In the genomic region with DNA sequence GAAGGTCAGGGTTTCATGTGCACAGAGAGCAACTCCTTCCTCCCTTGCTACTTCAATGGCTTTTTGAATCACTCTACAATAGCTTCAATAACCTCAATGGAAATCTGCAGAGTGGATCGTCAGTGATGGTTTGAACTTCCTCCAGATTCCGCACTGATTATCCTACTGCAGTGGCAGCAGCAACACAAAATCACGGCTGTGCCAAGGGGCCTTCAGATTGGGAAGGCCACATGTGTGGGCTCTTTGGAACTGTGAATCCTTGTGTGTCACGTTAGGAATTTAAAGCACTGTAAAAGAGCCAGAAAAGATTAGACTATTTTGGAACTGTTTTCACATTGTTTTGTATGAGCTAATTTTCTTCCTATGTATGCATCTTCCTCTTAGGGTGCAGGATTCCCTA, we compare ENCODE assay signal across 18 cellular contexts.
DNase-seq lines count a peak whose midpoint lies in the region; ATAC-seq, FAIRE-seq and TF ChIP-seq lines count a peak whose summit lies in the region.
"Had no signal": no experiment of that assay in that cellular context is flagged by ENCODE, and none has a peak within 500 bp of the region (broad histone marks: within the 10 kb centered on the region; RNA-seq: fewer than 3 reads in every experiment).

No MANE protein-coding gene starts in this region.

- DNase-seq in HepG2 (ENCODE audit: low spot score) (no peak), right lobe of liver (no peak), fibroblast of the aortic adventitia (ENCODE audit: low read depth) (peak; percentile 32)
- no peak for DNase-seq in activated effector memory CD4-positive, alpha-beta T cell treated with Interleukin-2 at 50 U/mL for 16 hours
- DNase-seq: ACHN; Calu3; CD4-positive, CD25-positive, alpha-beta regulatory T cell; DMS 273 treated with DMSO at 0.1 percent for 48 hours had no signal

- H4K20me1 ChIP-seq in HepG2 (ENCODE audit: insufficient read depth, low read length): no peaks in the 10 kb centered on the region
- H4K20me1 ChIP-seq: BLaER1 treated with 17β-estradiol and CSF1 and Interleukin-3, amounts not matched to agents 10 nM and 100 nM had no signal

- no peaks in the 10 kb centered on the region for H3K9me3 ChIP-seq in HepG2 (ENCODE audit: low read length)
- H3K9me3 ChIP-seq in right lobe of liver: no peaks in the 10 kb centered on the region
- H3K9me3 ChIP-seq in parathyroid adenoma (ENCODE audit: control insufficient read depth, low read length): no peaks in the 10 kb centered on the region
- H3K9me3 ChIP-seq: HAP-1 had no signal

- TF ChIP-seq CTCF in HepG2 (CRISPR knock-in tag; IDR thresholded peaks at IDR 0.05) (no peak), right lobe of liver (IDR thresholded peaks at IDR 0.05) (no peak), fibroblast of the aortic adventitia (IDR thresholded peaks at IDR 0.05; ENCODE audit: insufficient read depth, low read length) (no peak), parathyroid adenoma (IDR thresholded peaks at IDR 0.05) (no peak)

- TF ChIP-seq POLR2A in HepG2 (IDR thresholded peaks at IDR 0.05; ENCODE audit: insufficient read depth in 1 of 2, low read depth in 2 of 2, low read length in 2 of 2): no peak
- no peak for TF ChIP-seq POLR2A in right lobe of liver (IDR thresholded peaks at IDR 0.05)

- in situ Hi-C loops in HepG2 (cut with HindIII; ENCODE audit: extremely low pct_ligation_motif_present, low pct_unique_long_range_greater_than_20kb): loop anchor here (5.0 kb wide), 1 partner anchor 52 kb away; no protein-coding TSS in a partner anchor

- H3K36me3 ChIP-seq in HepG2 (replicated peaks in 1 of 2; ENCODE audit: control insufficient read depth in 1 of 2, insufficient read depth in 2 of 2, low read length in 2 of 2) (no peaks in the 10 kb centered on the region), right lobe of liver (no peaks in the 10 kb centered on the region), parathyroid adenoma (ENCODE audit: control insufficient read depth, insufficient read depth, low read length) (no peaks in the 10 kb centered on the region)
- H3K36me3 ChIP-seq: BLaER1 treated with 17β-estradiol and CSF1 and Interleukin-3, amounts not matched to agents 10 nM and 100 nM; HAP-1 had no signal

- intact Hi-C loops in HepG2 (cut with micrococcal nuclease; ENCODE audit: unreplicated experiment) (no loop called here), right lobe of liver (cut with DNase I) (no loop called here)

- H3K4me1 ChIP-seq in HepG2 (ENCODE audit: insufficient read depth, low read length): peaks cover 13% of the 10 kb centered on the region
- no peaks in the 10 kb centered on the region for H3K4me1 ChIP-seq in right lobe of liver
- H3K4me1 ChIP-seq in parathyroid adenoma: peaks cover 33% of the 10 kb centered on the region
- H3K4me1 ChIP-seq: HAP-1 had no signal

- H3K27me3 ChIP-seq in HepG2 (ENCODE audit: control insufficient read depth in 1 of 2, insufficient read depth in 2 of 2, low read length in 2 of 2) (no peaks in the 10 kb centered on the region), right lobe of liver (peaks cover 0 to 15% of the 10 kb centered on the region in 2 donors), parathyroid adenoma (ENCODE audit: control insufficient read depth, insufficient read depth, low read length) (no peaks in the 10 kb centered on the region)
- H3K27me3 ChIP-seq: BLaER1 treated with 17β-estradiol and CSF1 and Interleukin-3, amounts not matched to agents 10 nM and 100 nM had no signal

- H2AFZ ChIP-seq in HepG2 (ENCODE audit: low read length) (no peak overlapping the region), parathyroid adenoma (peak overlapping the region; percentile 36)

- no peak overlapping the region for H3K27ac ChIP-seq in HepG2 (ENCODE audit: extremely low read length, insufficient read depth, low read length)
- no peak overlapping the region for H3K27ac ChIP-seq in right lobe of liver
- H3K27ac ChIP-seq in parathyroid adenoma: peak overlapping the region; percentile 39
- H3K27ac ChIP-seq: BLaER1 treated with 17β-estradiol and CSF1 and Interleukin-3, amounts not matched to agents 10 nM and 100 nM had no signal

- H3K79me2 ChIP-seq in HepG2 (ENCODE audit: insufficient read depth, low read length) (no peaks in the 10 kb centered on the region), parathyroid adenoma (peaks cover 12% of the 10 kb centered on the region)

- peak; percentile 12 for FAIRE-seq in HepG2 (lab: Jason Lieb, UNC)
- FAIRE-seq: GM12891, GM19239, H1, HTR-8/SVneo, K562 had no signal

- TF ChIP-seq RAD21 in HepG2 (CRISPR knock-in tag; IDR thresholded peaks at IDR 0.05): no peak

- WGBS in HepG2 (ENCODE audit: low lambda C conversion rate): 76% methylated on average over 4 of the region's 4 CpGs
- WGBS in right lobe of liver (ENCODE audit: insufficient coverage, low coverage, low lambda C conversion rate, missing lambda C conversion rate): 65% methylated on average over 4 of the region's 4 CpGs

- H3K4me2 ChIP-seq in HepG2 (ENCODE audit: low read depth, low read length) (no peak overlapping the region), parathyroid adenoma (ENCODE audit: low read length) (no peak overlapping the region)
- H3K4me2 ChIP-seq: BLaER1 treated with 17β-estradiol and CSF1 and Interleukin-3, amounts not matched to agents 10 nM and 100 nM had no signal

- no peak for TF ChIP-seq EP300 in HepG2 (IDR thresholded peaks at IDR 0.05; ENCODE audit: low read depth in 2 of 2, low read length in 2 of 2)
- no peak for TF ChIP-seq EP300 in HepG2 (CRISPR knock-in tag; IDR thresholded peaks at IDR 0.05; ENCODE audit: borderline replicate concordance)

- no peak overlapping the region for H3K9ac ChIP-seq in HepG2 (ENCODE audit: insufficient read depth, low read depth, low read length)
- no peak overlapping the region for H3K9ac ChIP-seq in parathyroid adenoma
- H3K9ac ChIP-seq: BLaER1 treated with 17β-estradiol and CSF1 and Interleukin-3, amounts not matched to agents 10 nM and 100 nM had no signal

- no TSS peak for BruUV-seq in HepG2 (replicated peaks; lab: Mats Ljungman, UMichigan)

- H3K4me3 ChIP-seq in HepG2 (replicated peaks in 1 of 3; ENCODE audit: insufficient read depth in 1 of 3, low read depth in 2 of 3, low read length in 3 of 3) (no peak overlapping the region), right lobe of liver (no peak overlapping the region), fibroblast of the aortic adventitia (ENCODE audit: low read depth, low read length) (no peak overlapping the region), parathyroid adenoma (ENCODE audit: low read depth, low read length) (no peak overlapping the region)
- H3K4me3 ChIP-seq: BLaER1 treated with 17β-estradiol and CSF1 and Interleukin-3, amounts not matched to agents 10 nM and 100 nM; HAP-1; K562 had no signal

- POLR2A ChIA-PET in HepG2 (lab: Yijun Ruan, JAX): interaction anchor here (1.8 kb wide), 1 partner anchor 23 kb away, joined by 5 read pairs; no protein-coding TSS in a partner anchor

- no peak for ATAC-seq in HepG2
- no peak for ATAC-seq in right lobe of liver
- ATAC-seq in GM18517 (IDR thresholded peaks at IDR 0.05; ENCODE audit: unreplicated experiment): no peak
- no peak for ATAC-seq in HG02870 (IDR thresholded peaks at IDR 0.05; ENCODE audit: unreplicated experiment)
- ATAC-seq: K562 had no signal

- CTCF ChIA-PET in HepG2 (lab: Yijun Ruan, JAX; ENCODE audit: low intra/inter-chr PET ratio, low total read pairs): no interaction called here

TF ChIP-seq in HepG2, 621 proteins besides CTCF, POLR2A, EP300 and RAD21:
- TF ChIP-seq ZNF12 (CRISPR knock-in tag; IDR thresholded peaks at IDR 0.05): no peak
- TF ChIP-seq POGZ (CRISPR knock-in tag; IDR thresholded peaks at IDR 0.05): no peak
- TF ChIP-seq, protein P1, sequence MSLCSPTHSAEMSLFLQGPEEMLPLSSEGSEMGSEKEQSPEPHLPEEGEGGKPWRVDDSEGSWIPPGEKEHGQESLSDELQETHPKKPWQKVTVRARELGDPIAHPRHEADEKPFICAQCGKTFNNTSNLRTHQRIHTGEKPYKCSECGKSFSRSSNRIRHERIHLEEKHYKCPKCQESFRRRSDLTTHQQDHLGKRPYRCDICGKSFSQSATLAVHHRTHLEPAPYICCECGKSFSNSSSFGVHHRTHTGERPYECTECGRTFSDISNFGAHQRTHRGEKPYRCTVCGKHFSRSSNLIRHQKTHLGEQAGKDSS (CRISPR knock-in tag; IDR thresholded peaks at IDR 0.05; ENCODE audit: borderline replicate concordance, low read depth): no peak
- TF ChIP-seq RFX1 (IDR thresholded peaks at IDR 0.05): no peak
TF ChIP-seq in HepG2: peak in this region for 0.
